25 cellular contexts compared by ENCODE assay signal in genomic region chr6:111204881-111205280, GRCh38.
"Had no signal": no experiment of that assay in that cellular context is flagged by ENCODE, and none has a peak within 500 bp of the region (broad histone marks: within the 10 kb centered on the region; RNA-seq: fewer than 3 reads in every experiment).

No MANE protein-coding gene starts in this region.

- H3K9me3 ChIP-seq: neutrophil, pancreas, prostate gland, right atrium auricular region, right lobe of liver, sigmoid colon, stomach, thoracic aorta, tibial artery, transverse colon, upper lobe of right lung, uterus had no signal

- H3K4me3 ChIP-seq: pancreas, prostate gland, right atrium auricular region, right lobe of liver, sigmoid colon, stomach, thoracic aorta, tibial artery, transverse colon, upper lobe of right lung, uterus had no signal

- DNase-seq: naive B cell; naive thymus-derived CD8-positive, alpha-beta T cell; nephron progenitor cell; nucleus accumbens; pancreas; right lobe of liver; sigmoid colon; small intestine; stimulated activated CD4-positive, alpha-beta T cell treated with anti-CD3 and anti-CD28 coated beads, Interleukin-15, amount 100 ng/mL, for 24 hours; stimulated activated CD4-positive, alpha-beta T cell treated with anti-CD3 and anti-CD28 coated beads, Interleukin-2, amount 100 ng/mL, for 24 hours; stimulated activated CD4-positive, alpha-beta T cell treated with anti-CD3 and anti-CD28 coated beads, Interleukin-2, amount 100 ng/mL, for 48 hours; stimulated activated CD4-positive, alpha-beta T cell treated with anti-CD3 and anti-CD28 coated beads, Interleukin-4, amount 100 ng/mL, for 24 hours; stimulated activated naive B cell treated with anti-CD40 and anti-IgM and Interleukin-4, amounts not matched to agents 10 μg/mL and 1 μg/mL and 100 μg/mL, for 72 hours; stimulated activated naive CD4-positive, alpha-beta T cell treated with Interleukin-2 at 50 U/mL for 16 hours; stomach; tibial artery; transverse colon; upper lobe of right lung; uterus had no signal

- H3K4me1 ChIP-seq: prostate gland, sigmoid colon, upper lobe of right lung, uterus had no signal

- H3K36me3 ChIP-seq: neutrophil, pancreas, prostate gland, right atrium auricular region, right lobe of liver, sigmoid colon, stomach, thoracic aorta, tibial artery, transverse colon, upper lobe of right lung, uterus had no signal

- H3K27ac ChIP-seq: neutrophil, pancreas, prostate gland, right lobe of liver, sigmoid colon, stomach, thoracic aorta, tibial artery, transverse colon, upper lobe of right lung, uterus had no signal

- H3K27me3 ChIP-seq: neutrophil, pancreas, right atrium auricular region, right lobe of liver, sigmoid colon, stomach, tibial artery, transverse colon, upper lobe of right lung, uterus had no signal

- ATAC-seq: naive thymus-derived CD8-positive, alpha-beta T cell; natural killer cell treated with Interleukin-12 subunit alpha and Interleukin-12 subunit beta and Interleukin-15 and Interleukin-18, amount 100 ng/mL, for 72 hours; pancreas; right lobe of liver; stimulated activated effector memory CD8-positive, alpha-beta T cell treated with anti-CD3 and anti-CD28 coated beads, Interleukin-12 subunit alpha, Interleukin-12 subunit beta, amount 100 ng/mL, for 72 hours; stimulated activated naive B cell treated with anti-CD40 and anti-IgM and Interleukin-4, amounts not matched to agents 10 μg/mL and 1 μg/mL and 100 μg/mL, for 72 hours had no signal
